Comparison of ENCODE assay signal across 1 cellular context in genomic region chr11:114400222-114400973, GRCh38.
TF ChIP-seq lines count a peak whose summit lies in the region.

C11orf71 (minus strand) TSS chr11:114400511; CDS start chr11:114400331, 180 bp downstream.
RBM7 (plus strand) TSS chr11:114400666; CDS start chr11:114400672, 6 bp downstream.

TF ChIP-seq in K562, 482 proteins besides CTCF, POLR2A, EP300 and RAD21 (continued from another document and continues in another):
- TF ChIP-seq TRIM25 (IDR thresholded peaks at IDR 0.05; ENCODE audit: borderline replicate concordance) = no peak
- 0 out of 2 replicates have a peak, but pooled peaks have one; percentile 14 for TF ChIP-seq TEAD2 (tag; IDR thresholded peaks at IDR 0.05)
- no peak; the same call in 1 of the 2 replicates for TF ChIP-seq CC2D1A (IDR thresholded peaks at IDR 0.05)
- TF ChIP-seq USF1 (CRISPR knock-in tag; IDR thresholded peaks at IDR 0.05) = no peak; the same call in 1 of the 2 replicates
- no peak for TF ChIP-seq CHD7 (IDR thresholded peaks at IDR 0.05; ENCODE audit: low read depth, low read length)
- TF ChIP-seq ELK3 (CRISPR knock-in tag; IDR thresholded peaks at IDR 0.05) = no peak
- TF ChIP-seq ELK1 (CRISPR knock-in tag; IDR thresholded peaks at IDR 0.05) = no peak
- no peak for TF ChIP-seq THRB (CRISPR knock-in tag; conservative IDR thresholded peaks at IDR 0.05)
- TF ChIP-seq ZBED1 (IDR thresholded peaks at IDR 0.05) = no peak
- TF ChIP-seq ZNF41 (CRISPR knock-in tag; conservative IDR thresholded peaks at IDR 0.05) = no peak
- TF ChIP-seq HINFP (tag; conservative IDR thresholded peaks at IDR 0.05; ENCODE audit: low read depth) = no peak; the same call in 1 of the 2 replicates
- peak; percentile 79 for TF ChIP-seq NR2C1 (IDR thresholded peaks at IDR 0.05)
- TF ChIP-seq NR2C1 (tag; IDR thresholded peaks at IDR 0.05) = peak; percentile 85
- peak; percentile 79 for TF ChIP-seq ETV5 (CRISPR knock-in tag; IDR thresholded peaks at IDR 0.05; ENCODE audit: low read depth)
- TF ChIP-seq SMC3 (conservative IDR thresholded peaks at IDR 0.05; ENCODE audit: insufficient read depth, low read depth, low read length) = no peak
- no peak; the same call in 1 of the 2 replicates for TF ChIP-seq ZFP91 (CRISPR knock-in tag; IDR thresholded peaks at IDR 0.05)
- no peak for TF ChIP-seq RFX7 (CRISPR knock-in tag; IDR thresholded peaks at IDR 0.05)
- TF ChIP-seq HOXB6 (CRISPR knock-in tag; IDR thresholded peaks at IDR 0.05; ENCODE audit: borderline replicate concordance) = no peak
- no peak; the same call in 1 of the 2 replicates for TF ChIP-seq JUNB (CRISPR knock-in tag; conservative IDR thresholded peaks at IDR 0.05)
- no peak for TF ChIP-seq SMARCB1 (IDR thresholded peaks at IDR 0.05; ENCODE audit: insufficient read length, low read depth)
- peak; percentile 80 for TF ChIP-seq ETV1 (tag; conservative IDR thresholded peaks at IDR 0.05; ENCODE audit: low read depth)
- TF ChIP-seq PCBP1 (IDR thresholded peaks at IDR 0.05; ENCODE audit: low read depth, low read length, poor library complexity, severe bottlenecking) = peak; percentile 88
- TF ChIP-seq ZNF766 (CRISPR knock-in tag; conservative IDR thresholded peaks at IDR 0.05) = peak; percentile 44; the same call in 1 of the 2 replicates
- TF ChIP-seq MITF (IDR thresholded peaks at IDR 0.05) = no peak
- TF ChIP-seq PHF20 (IDR thresholded peaks at IDR 0.05; ENCODE audit: partially characterized antibody) = peak; percentile 51
- peak; percentile 72 for TF ChIP-seq ZBTB17 (CRISPR knock-in tag; IDR thresholded peaks at IDR 0.05)
- TF ChIP-seq SETDB1 (IDR thresholded peaks at IDR 0.05; ENCODE audit: low read length) = peak; percentile 96
- no peak for TF ChIP-seq ILK (tag; IDR thresholded peaks at IDR 0.05; ENCODE audit: borderline replicate concordance, low read depth)
- peak; percentile 79 for TF ChIP-seq GABPB1 (CRISPR knock-in tag; IDR thresholded peaks at IDR 0.05)
- no peak for TF ChIP-seq HEY1 (CRISPR knock-in tag; IDR thresholded peaks at IDR 0.05; ENCODE audit: borderline replicate concordance)
- no peak for TF ChIP-seq RBM25 (IDR thresholded peaks at IDR 0.05; ENCODE audit: low read depth, low read length, severe bottlenecking)
- TF ChIP-seq BRCA1 (IDR thresholded peaks at IDR 0.05) = no peak
- no peak for TF ChIP-seq BRCA1 (CRISPR knock-in tag; IDR thresholded peaks at IDR 0.05)
- peak; percentile 99 for TF ChIP-seq CEBPB (tag; IDR thresholded peaks at IDR 0.05)
- TF ChIP-seq NR0B1 (IDR thresholded peaks at IDR 0.05; ENCODE audit: partially characterized antibody) = no peak
